In genomic region chr3:155805204-155805801, GRCh38 we compare ENCODE assay signal across 8 cellular contexts. TPM values are rescaled to one million over a fixed set of nuclear protein-coding genes. Genes with fewer than 3 reads are reported as not detected.
DNase-seq lines count a peak whose midpoint lies in the region; ATAC-seq, FAIRE-seq and TF ChIP-seq lines count a peak whose summit lies in the region.

No MANE protein-coding gene starts in this region.

- peak overlapping the region; percentile 27 to 93 (median 91) for H3K27ac Mint-ChIP-seq in naive thymus-derived CD8-positive, alpha-beta T cell
- peak overlapping the region; percentile 81 for H3K27ac Mint-ChIP-seq in type B pancreatic cell

- H3K36me3 Mint-ChIP-seq in naive thymus-derived CD8-positive, alpha-beta T cell = peaks cover 4 to 19% (median 13%) of the 10 kb centered on the region in 3 donors
- peaks cover 11% of the 10 kb centered on the region for H3K36me3 Mint-ChIP-seq in type B pancreatic cell

- H3K36me3 ChIP-seq in endothelial cell of umbilical vein (ENCODE audit: control insufficient read depth in 2 of 2, extremely low read depth in 1 of 2, insufficient read depth in 2 of 2, low read length in 2 of 2) = no peaks in the 10 kb centered on the region

- peaks cover 6% of the 10 kb centered on the region for H3K4me1 ChIP-seq in endothelial cell of umbilical vein (ENCODE audit: control insufficient read depth, extremely low read depth, insufficient read depth, low read length)

- POLR2A ChIA-PET in endothelial cell of umbilical vein (lab: Charles Lee) = interaction anchor here (1.0 to 1.6 kb wide), 4 partner anchors 48 to 68 kb away, joined by 3 to 4 read pairs (median 4); partner anchors contain the start of genes GMPS and SLC33A1
- POLR2A ChIA-PET in naive thymus-derived CD8-positive, alpha-beta T cell (lab: Charles Lee) = interaction anchor here (0.6 to 2.6 kb wide), 13 partner anchors 15 to 1355 kb away, joined by 3 to 21 read pairs (median 4); partner anchors contain the start of genes CCNL1, GMPS and SLC33A1

- peak overlapping the region; percentile 84 to 95 (median 90) for H3K4me3 Mint-ChIP-seq in naive thymus-derived CD8-positive, alpha-beta T cell
- peak overlapping the region; percentile 90 for H3K4me3 Mint-ChIP-seq in type B pancreatic cell

- peak; percentile 16 to 49 for DNase-seq in NCI-H446 (lab: John Stamatoyannopoulos, UW)
- DNase-seq in NCI-H446 treated with DMSO at 0.1 percent for 48 hours (lab: John Stamatoyannopoulos, UW) = no peak
- peak; percentile 57 for DNase-seq in SKM-1 treated with dmso at 0.1 percent for 144 hours (lab: John Stamatoyannopoulos, UW; ENCODE audit: unreplicated experiment)
- no peak for DNase-seq in endothelial cell of umbilical vein (ENCODE audit: low read depth, low spot score)
- DNase-seq in naive thymus-derived CD8-positive, alpha-beta T cell = peak in 1 of 10 donors; percentile 21
- no peak for DNase-seq in type B pancreatic cell (ENCODE audit: extremely low spot score, unreplicated experiment)
- DNase-seq in NCI-H1105 treated with DMSO at 0.1 percent for 48 hours (lab: John Stamatoyannopoulos, UW) = no peak

- H2AFZ ChIP-seq in endothelial cell of umbilical vein (ENCODE audit: low read depth, low read length) = peak overlapping the region; percentile 96

- CTCF ChIA-PET in endothelial cell of umbilical vein (lab: Charles Lee) = interaction anchor here (0.6 to 2.5 kb wide), 57 partner anchors 8 to 345 kb away, joined by 3 to 40 read pairs (median 5); partner anchors contain the start of genes GMPS, PLCH1 and SLC33A1

- TF ChIP-seq POLR2A in endothelial cell of umbilical vein (IDR thresholded peaks at IDR 0.05; ENCODE audit: low read depth, low read length) = no peak

- FAIRE-seq in endothelial cell of umbilical vein (lab: Jason Lieb, UNC) = peak; percentile 33

- H3K9me1 ChIP-seq in endothelial cell of umbilical vein (replicated peaks; ENCODE audit: control insufficient read depth, extremely low read depth, insufficient read depth, low read length) = peaks cover 2% of the 10 kb centered on the region

- no peak overlapping the region for H3K27ac ChIP-seq in endothelial cell of umbilical vein (ENCODE audit: insufficient read depth, low read depth, low read length)

- intact Hi-C loops in endothelial cell of umbilical vein (cut with micrococcal nuclease) = loop anchor here (5.0 kb wide), 1 partner anchor 87 kb away; no protein-coding TSS in a partner anchor

- no peak for TF ChIP-seq CTCF in endothelial cell of umbilical vein (IDR thresholded peaks at IDR 0.05; ENCODE audit: extremely low read depth in 1 of 2, insufficient read depth in 1 of 2, low read depth in 1 of 2, low read length in 2 of 2)
- no peak for TF ChIP-seq CTCF in type B pancreatic cell (conservative IDR thresholded peaks at IDR 0.05)

- H4K20me1 ChIP-seq in endothelial cell of umbilical vein (replicated peaks; ENCODE audit: control insufficient read depth, extremely low read depth, insufficient read depth, low read length) = no peaks in the 10 kb centered on the region

- H3K4me1 Mint-ChIP-seq in naive thymus-derived CD8-positive, alpha-beta T cell = peaks cover 7 to 32% (median 20%) of the 10 kb centered on the region in 4 donors
- H3K4me1 Mint-ChIP-seq in type B pancreatic cell (ENCODE audit: unreplicated experiment) = no peaks in the 10 kb centered on the region

- H3K4me2 ChIP-seq in endothelial cell of umbilical vein (ENCODE audit: insufficient read depth, low read length) = peak overlapping the region; percentile 76

- peaks cover 1 to 6% (median 5%) of the 10 kb centered on the region in 5 donors for H3K27me3 Mint-ChIP-seq in naive thymus-derived CD8-positive, alpha-beta T cell
- H3K27me3 Mint-ChIP-seq in type B pancreatic cell = no peaks in the 10 kb centered on the region

- ATAC-seq in HG03342 (IDR thresholded peaks at IDR 0.05; ENCODE audit: unreplicated experiment) = peak; percentile 9
- peak; percentile 6 to 18 for ATAC-seq in naive thymus-derived CD8-positive, alpha-beta T cell

- H3K9ac ChIP-seq in endothelial cell of umbilical vein (replicated peaks; ENCODE audit: extremely low read depth, insufficient read depth, low read length) = peak overlapping the region; percentile 83

- BruUV-seq in endothelial cell of umbilical vein (replicated peaks; lab: Mats Ljungman, UMichigan) = TSS peak; percentile 36

- H3K27me3 ChIP-seq in endothelial cell of umbilical vein (ENCODE audit: control insufficient read depth in 2 of 2, insufficient read depth in 2 of 2, low read length in 2 of 2) = no peaks in the 10 kb centered on the region

- no peaks in the 10 kb centered on the region for H3K79me2 ChIP-seq in endothelial cell of umbilical vein (ENCODE audit: control insufficient read depth, insufficient read depth, low read length)

- no peaks in the 10 kb centered on the region for H3K9me3 ChIP-seq in endothelial cell of umbilical vein (replicated peaks; ENCODE audit: control insufficient read depth, insufficient read depth, low read length)

- peak overlapping the region; percentile 75 to 93 (median 84) for H3K4me3 ChIP-seq in endothelial cell of umbilical vein (replicated peaks in 1 of 3; ENCODE audit: insufficient read depth in 1 of 3, low read depth in 1 of 3, low read length in 3 of 3)

- no peaks in the 10 kb centered on the region for H3K9me3 Mint-ChIP-seq in naive thymus-derived CD8-positive, alpha-beta T cell
- no peaks in the 10 kb centered on the region for H3K9me3 Mint-ChIP-seq in type B pancreatic cell

- dilution Hi-C loops in endothelial cell of umbilical vein (cut with MboI; ENCODE audit: extremely low pct_ligation_motif_present, low sequenced_read_pairs) = no loop called here

TF ChIP-seq in endothelial cell of umbilical vein, 7 proteins besides CTCF, POLR2A, EP300 and RAD21:
- TF ChIP-seq MYC (IDR thresholded peaks at IDR 0.05; ENCODE audit: low read depth, low read length) = no peak
- TF ChIP-seq JUN (IDR thresholded peaks at IDR 0.05; ENCODE audit: borderline replicate concordance, insufficient read depth, insufficient read length, low read depth) = no peak
- TF ChIP-seq MAX (IDR thresholded peaks at IDR 0.05; ENCODE audit: insufficient read depth, insufficient read length) = no peak
- no peak for TF ChIP-seq EZH2 (IDR thresholded peaks at IDR 0.05; ENCODE audit: borderline replicate concordance, low read depth, low read length, severe bottlenecking)
- no peak for TF ChIP-seq GATA2 (IDR thresholded peaks at IDR 0.05; ENCODE audit: insufficient read depth, insufficient read length, low read depth, low read length)
- no peak for TF ChIP-seq POLR2AphosphoS5 (IDR thresholded peaks at IDR 0.05; ENCODE audit: insufficient read depth, low read depth, low read length)
- no peak for TF ChIP-seq FOS (IDR thresholded peaks at IDR 0.05; ENCODE audit: borderline replicate concordance, insufficient read depth, low read length)

RNA-seq across cellular contexts. Expression of gene C3orf33, which starts 0.8 kb away (rescaled TPM):
- total RNA-seq in endothelial cell of umbilical vein (0.74 and 1.7 TPM in 2 replicates), type B pancreatic cell (ENCODE audit: low replicate concordance) (2.3 and 2.8 TPM in 2 replicates)
- 2.3 and 2.4 TPM in 2 replicates for polyA plus RNA-seq in endothelial cell of umbilical vein
- 1.6 and 2.0 TPM in 2 replicates for polyA plus RNA-seq in endothelial cell of umbilical vein (2011; cell fraction: cytosol; rRNA removed)
- polyA plus RNA-seq in endothelial cell of umbilical vein (2011; cell fraction: nucleus; rRNA removed) = 1.2 and 1.4 TPM in 2 replicates
- polyA plus RNA-seq in endothelial cell of umbilical vein (2012) = 1.4 and 1.9 TPM in 2 replicates
- polyA minus RNA-seq in endothelial cell of umbilical vein = 0.39 and 0.87 TPM in 2 replicates
- 4.2 TPM for polyA minus RNA-seq in endothelial cell of umbilical vein (2011; cell fraction: cytosol; rRNA and poly(A)+ RNA removed)
- polyA minus RNA-seq in endothelial cell of umbilical vein (2011; cell fraction: nucleus; rRNA and poly(A)+ RNA removed) = 0.53 TPM in 1 of 2 replicates, not detected in the other
- total RNA-seq in naive thymus-derived CD8-positive, alpha-beta T cell = 1 to 10 TPM; 3.5 to 4.3 TPM
- 1 to 10 TPM; 3.2 to 5.6 (median 4.4) TPM for polyA plus RNA-seq in naive thymus-derived CD8-positive, alpha-beta T cell

RNA-seq across cellular contexts. Expression of gene SLC33A1, which starts 48.9 kb away (rescaled TPM):
- total RNA-seq in endothelial cell of umbilical vein (30.1 and 30.3 TPM in 2 replicates), type B pancreatic cell (ENCODE audit: low replicate concordance) (24.4 and 26.0 TPM in 2 replicates)
- polyA plus RNA-seq in endothelial cell of umbilical vein = 28.4 and 28.9 TPM in 2 replicates
- polyA plus RNA-seq in endothelial cell of umbilical vein (2011; cell fraction: cytosol; rRNA removed) = 13.8 and 16.4 TPM in 2 replicates
- polyA plus RNA-seq in endothelial cell of umbilical vein (2011; cell fraction: nucleus; rRNA removed) = 29.1 and 30.6 TPM in 2 replicates
- polyA plus RNA-seq in endothelial cell of umbilical vein (2012) = 23.4 and 27.9 TPM in 2 replicates
- polyA minus RNA-seq in endothelial cell of umbilical vein = 54.4 and 57.7 TPM in 2 replicates
- 21.9 TPM for polyA minus RNA-seq in endothelial cell of umbilical vein (2011; cell fraction: cytosol; rRNA and poly(A)+ RNA removed)
- polyA minus RNA-seq in endothelial cell of umbilical vein (2011; cell fraction: nucleus; rRNA and poly(A)+ RNA removed) = 37.6 and 40.3 TPM in 2 replicates
- total RNA-seq in naive thymus-derived CD8-positive, alpha-beta T cell = 10 to 100 TPM; 29.0 to 32.2 TPM
- polyA plus RNA-seq in naive thymus-derived CD8-positive, alpha-beta T cell = 10 to 100 TPM; 11.2 to 15.2 (median 12.5) TPM

Comparison
In these comparisons a context has a peak if more than half of its experiments do, and no peak if none do; other contexts are left out.
1. DNase-seq: peak in NCI-H446 (2 of 2) and SKM-1 treated with dmso at 0.1 percent for 144 hours (single experiment); none in NCI-H446 treated with DMSO at 0.1 percent for 48 hours (single experiment), endothelial cell of umbilical vein (single experiment), type B pancreatic cell (single experiment) and NCI-H1105 treated with DMSO at 0.1 percent for 48 hours (single experiment).